ENCODE assay signal across 22 cellular contexts in the genomic region with DNA sequence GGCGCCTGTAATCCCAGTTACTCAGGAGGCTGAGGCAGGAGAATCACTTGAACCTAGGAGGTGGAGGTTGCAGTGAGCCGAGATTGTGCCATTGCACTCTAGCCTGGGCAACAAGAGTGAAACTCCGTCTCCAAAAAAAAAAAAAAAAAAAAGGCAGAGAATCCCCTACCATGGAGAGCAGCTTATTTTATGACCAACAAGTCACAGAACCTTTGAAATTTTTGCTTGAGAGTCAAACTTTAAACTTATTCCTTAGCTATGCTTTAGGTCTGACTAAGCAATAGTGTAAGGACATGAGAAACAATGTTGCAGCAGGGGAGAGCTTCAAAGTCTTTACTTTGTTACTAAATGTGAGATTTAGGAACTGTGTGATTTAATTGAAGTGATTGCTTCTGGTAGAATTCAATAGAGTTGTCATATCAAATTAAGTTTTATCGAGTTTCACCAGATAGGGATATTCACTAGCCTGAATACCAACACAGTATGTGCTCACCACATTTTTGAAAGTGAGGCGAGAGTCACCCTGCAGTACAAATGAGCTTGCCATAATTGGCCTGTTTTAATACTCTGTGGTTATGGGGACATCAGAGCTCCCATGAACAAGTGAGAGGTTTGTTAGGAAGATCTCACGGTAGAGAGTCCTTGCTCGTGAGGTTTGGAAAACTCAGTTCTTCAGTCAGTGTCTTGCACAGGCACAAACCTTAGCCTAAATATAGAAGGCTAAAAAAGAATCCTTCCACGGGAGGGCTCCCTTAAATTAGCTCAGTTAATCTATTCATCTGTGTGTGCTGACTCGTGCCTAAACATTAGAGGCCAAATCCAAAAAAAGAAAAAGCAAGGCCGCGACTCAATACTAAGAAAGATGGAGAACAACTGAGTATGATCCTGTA.
DNase-seq lines count a peak whose midpoint lies in the region; ATAC-seq, FAIRE-seq and TF ChIP-seq lines count a peak whose summit lies in the region.
"Had no signal": no experiment of that assay in that cellular context is flagged by ENCODE, and none has a peak within 500 bp of the region (broad histone marks: within the 10 kb centered on the region; RNA-seq: fewer than 3 reads in every experiment).

No MANE protein-coding gene starts in this region.

- H3K4me3 ChIP-seq in A549: no peak overlapping the region
- no peak overlapping the region for H3K4me3 ChIP-seq in KMS-11 (IDR thresholded peaks at IDR 0.05; ENCODE audit: insufficient read depth, low read depth, low read length)
- H3K4me3 ChIP-seq in esophagus squamous epithelium: no peak overlapping the region
- H3K4me3 ChIP-seq in psoas muscle: peak overlapping the region; percentile 8
- no peak overlapping the region for H3K4me3 ChIP-seq in right lobe of liver
- H3K4me3 ChIP-seq: breast epithelium had no signal

- H3K27ac ChIP-seq in A549: peak overlapping the region in 1 of 2 experiments; percentile 29; a peak in 1 of 6 replicates
- no peak overlapping the region for H3K27ac ChIP-seq in KMS-11
- H3K27ac ChIP-seq in esophagus squamous epithelium: peak overlapping the region; percentile 1 to 85 (median 78)
- peak overlapping the region; percentile 84 for H3K27ac ChIP-seq in psoas muscle
- no peak overlapping the region for H3K27ac ChIP-seq in right lobe of liver
- H3K27ac ChIP-seq: foreskin keratinocyte had no signal

- H3K9me3 ChIP-seq in A549: no peaks in the 10 kb centered on the region
- no peaks in the 10 kb centered on the region for H3K9me3 ChIP-seq in esophagus squamous epithelium
- no peaks in the 10 kb centered on the region for H3K9me3 ChIP-seq in psoas muscle
- H3K9me3 ChIP-seq in right lobe of liver: no peaks in the 10 kb centered on the region
- H3K9me3 ChIP-seq: breast epithelium had no signal

- TF ChIP-seq CTCF in A549 (IDR thresholded peaks at IDR 0.05): no peak
- no peak for TF ChIP-seq CTCF in KMS-11 (conservative IDR thresholded peaks at IDR 0.05; ENCODE audit: low read depth, low read length)
- no peak for TF ChIP-seq CTCF in esophagus squamous epithelium (IDR thresholded peaks at IDR 0.05)
- TF ChIP-seq CTCF in psoas muscle (IDR thresholded peaks at IDR 0.05): no peak
- TF ChIP-seq CTCF in right lobe of liver (IDR thresholded peaks at IDR 0.05): no peak

- H3K36me3 ChIP-seq in KMS-11 (ENCODE audit: insufficient read depth) (no peaks in the 10 kb centered on the region), esophagus squamous epithelium (no peaks in the 10 kb centered on the region), psoas muscle (ENCODE audit: insufficient read depth in 1 of 2, low read depth in 1 of 2) (no peaks in the 10 kb centered on the region), right lobe of liver (no peaks in the 10 kb centered on the region)
- H3K36me3 ChIP-seq: breast epithelium had no signal

- no peak for FAIRE-seq in A549 (lab: Jason Lieb, UNC)
- FAIRE-seq: GM12892, RCC 7860 had no signal

- H3K79me2 ChIP-seq in KMS-11 (ENCODE audit: insufficient read depth, low read depth): no peaks in the 10 kb centered on the region

- CTCF ChIA-PET in A549 (lab: Yijun Ruan, JAX): interaction anchor here (0.6 to 1.5 kb wide), 12 partner anchors 9 to 690 kb away, joined by 3 to 9 read pairs (median 3); no protein-coding TSS in a partner anchor

- TF ChIP-seq POLR2A in A549 (IDR thresholded peaks at IDR 0.05; ENCODE audit: low read length): no peak
- no peak for TF ChIP-seq POLR2A in esophagus squamous epithelium (IDR thresholded peaks at IDR 0.05)
- no peak for TF ChIP-seq POLR2A in right lobe of liver (IDR thresholded peaks at IDR 0.05)

- H3K9ac ChIP-seq in KMS-11: no peak overlapping the region

- POLR2A ChIA-PET in A549 (lab: Yijun Ruan, JAX): interaction anchor here (0.7 kb wide), 1 partner anchor 105 kb away, joined by 5 read pairs; no protein-coding TSS in a partner anchor

- no peak overlapping the region for H2AFZ ChIP-seq in KMS-11 (ENCODE audit: low read depth)

- peaks cover 31% of the 10 kb centered on the region for H3K4me1 ChIP-seq in A549
- peaks cover 55% of the 10 kb centered on the region for H3K4me1 ChIP-seq in KMS-11 (ENCODE audit: low read depth, poor library complexity, severe bottlenecking)
- H3K4me1 ChIP-seq in esophagus squamous epithelium: peaks cover 0 to 63% (median 12%) of the 10 kb centered on the region in 3 donors
- peaks cover 81% of the 10 kb centered on the region for H3K4me1 ChIP-seq in psoas muscle
- H3K4me1 ChIP-seq in right lobe of liver: no peaks in the 10 kb centered on the region
- H3K4me1 ChIP-seq: breast epithelium had no signal

- H3K27me3 ChIP-seq in KMS-11 (ENCODE audit: insufficient read depth, low read depth): no peaks in the 10 kb centered on the region
- H3K27me3 ChIP-seq in esophagus squamous epithelium: peaks cover 0 to 44% (median 0%) of the 10 kb centered on the region in 4 donors
- no peaks in the 10 kb centered on the region for H3K27me3 ChIP-seq in psoas muscle (ENCODE audit: insufficient read depth in 3 of 3, low read length in 2 of 3)
- no peaks in the 10 kb centered on the region for H3K27me3 ChIP-seq in right lobe of liver
- H3K27me3 ChIP-seq: breast epithelium, foreskin keratinocyte had no signal

- no peak for DNase-seq in A549 (ENCODE audit: low read depth in 1 of 2, low spot score in 1 of 2)
- DNase-seq in esophagus squamous epithelium (lab: John Stamatoyannopoulos, UW): no peak
- no peak for DNase-seq in psoas muscle
- DNase-seq in activated CD8-positive, alpha-beta memory T cell treated with anti-CD3 and anti-CD28 coated beads, Interleukin-2, amount 50 U/mL, for 4 hours: no peak
- no peak for DNase-seq in right lobe of liver
- DNase-seq in SHP77 (lab: John Stamatoyannopoulos, UW): no peak
- DNase-seq: ACHN; activated naive CD4-positive, alpha-beta T cell treated with Interleukin-2 at 50 U/mL for 16 hours; effector memory CD8-positive, alpha-beta T cell; foreskin keratinocyte; mesendoderm; NCI-H2029 treated with DMSO at 0.1 percent for 48 hours; NCI-H774; occipital lobe; stimulated activated CD4-positive, alpha-beta T cell treated with anti-CD3 and anti-CD28 coated beads, Interleukin-12 subunit alpha, Interleukin-12 subunit beta, amount 100 ng/mL, for 4 hours; T-helper 17 cell had no signal

- H4K20me1 ChIP-seq in KMS-11 (ENCODE audit: insufficient read depth): no peaks in the 10 kb centered on the region

- ATAC-seq in A549 (no peak), psoas muscle (peak; percentile 20 to 72 (median 58)), right lobe of liver (no peak), GM18873 (IDR thresholded peaks at IDR 0.05; ENCODE audit: low FRiP score, unreplicated experiment) (no peak)
- ATAC-seq: activated CD4-positive, CD25-positive, alpha-beta regulatory T cell treated with anti-CD3 and anti-CD28 coated beads, Interleukin-2, amount 50 U/mL, for 24 hours; effector memory CD8-positive, alpha-beta T cell; foreskin keratinocyte; T-helper 17 cell had no signal

- TF ChIP-seq EP300 in A549 (IDR thresholded peaks at IDR 0.05): no peak

- 89% methylated on average over 11 of the region's 11 CpGs for WGBS in A549 (ENCODE audit: missing lambda C conversion rate)
- 69 to 78% methylated on average over 9 of the region's 11 CpGs for WGBS in esophagus squamous epithelium, 2 donors
- WGBS in psoas muscle, 3 donors: 22 to 38% (median 37%) methylated on average over 8 to 10 of the region's 11 CpGs
- WGBS in right lobe of liver (ENCODE audit: insufficient coverage, low coverage, low lambda C conversion rate, missing lambda C conversion rate): 85% methylated on average over 8 of the region's 11 CpGs

- H3K4me2 ChIP-seq in A549 (no peak overlapping the region), KMS-11 (peak overlapping the region; percentile 45)

- intact Hi-C loops in esophagus squamous epithelium (cut with DNase I) (no loop called here), psoas muscle (cut with DNase I) (no loop called here), right lobe of liver (cut with DNase I) (no loop called here)

- TF ChIP-seq RAD21 in A549 (conservative IDR thresholded peaks at IDR 0.05 in 1 of 2, IDR thresholded peaks at IDR 0.05 in 1 of 2): no peak

TF ChIP-seq in A549, 52 proteins besides CTCF, POLR2A, EP300 and RAD21:
- TF ChIP-seq CEBPB (IDR thresholded peaks at IDR 0.05) (no peak), POLR2AphosphoS2 (conservative IDR thresholded peaks at IDR 0.05; ENCODE audit: low read length) (no peak)
- TF ChIP-seq, protein P1, sequence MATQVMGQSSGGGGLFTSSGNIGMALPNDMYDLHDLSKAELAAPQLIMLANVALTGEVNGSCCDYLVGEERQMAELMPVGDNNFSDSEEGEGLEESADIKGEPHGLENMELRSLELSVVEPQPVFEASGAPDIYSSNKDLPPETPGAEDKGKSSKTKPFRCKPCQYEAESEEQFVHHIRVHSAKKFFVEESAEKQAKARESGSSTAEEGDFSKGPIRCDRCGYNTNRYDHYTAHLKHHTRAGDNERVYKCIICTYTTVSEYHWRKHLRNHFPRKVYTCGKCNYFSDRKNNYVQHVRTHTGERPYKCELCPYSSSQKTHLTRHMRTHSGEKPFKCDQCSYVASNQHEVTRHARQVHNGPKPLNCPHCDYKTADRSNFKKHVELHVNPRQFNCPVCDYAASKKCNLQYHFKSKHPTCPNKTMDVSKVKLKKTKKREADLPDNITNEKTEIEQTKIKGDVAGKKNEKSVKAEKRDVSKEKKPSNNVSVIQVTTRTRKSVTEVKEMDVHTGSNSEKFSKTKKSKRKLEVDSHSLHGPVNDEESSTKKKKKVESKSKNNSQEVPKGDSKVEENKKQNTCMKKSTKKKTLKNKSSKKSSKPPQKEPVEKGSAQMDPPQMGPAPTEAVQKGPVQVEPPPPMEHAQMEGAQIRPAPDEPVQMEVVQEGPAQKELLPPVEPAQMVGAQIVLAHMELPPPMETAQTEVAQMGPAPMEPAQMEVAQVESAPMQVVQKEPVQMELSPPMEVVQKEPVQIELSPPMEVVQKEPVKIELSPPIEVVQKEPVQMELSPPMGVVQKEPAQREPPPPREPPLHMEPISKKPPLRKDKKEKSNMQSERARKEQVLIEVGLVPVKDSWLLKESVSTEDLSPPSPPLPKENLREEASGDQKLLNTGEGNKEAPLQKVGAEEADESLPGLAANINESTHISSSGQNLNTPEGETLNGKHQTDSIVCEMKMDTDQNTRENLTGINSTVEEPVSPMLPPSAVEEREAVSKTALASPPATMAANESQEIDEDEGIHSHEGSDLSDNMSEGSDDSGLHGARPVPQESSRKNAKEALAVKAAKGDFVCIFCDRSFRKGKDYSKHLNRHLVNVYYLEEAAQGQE (IDR thresholded peaks at IDR 0.05): 0 out of 2 replicates have a peak, but pooled peaks have one; percentile 30

Comparison
In these comparisons a context has a peak if more than half of its experiments do, and no peak if none do; other contexts are left out.
1. ATAC-seq: peak in psoas muscle (4 of 4); none in A549 (0 of 2), right lobe of liver (0 of 4) and GM18873 (single experiment).
2. H3K27ac ChIP-seq: peak in esophagus squamous epithelium (4 of 4) and psoas muscle (single experiment); none in KMS-11 (single experiment) and right lobe of liver (0 of 3).